In genomic region chr3:13015286-13016082, GRCh38 we compare ENCODE assay signal across 1 cellular context.
TF ChIP-seq lines count a peak whose summit lies in the region.

No MANE protein-coding gene starts in this region.

TF ChIP-seq in SK-N-SH, 30 proteins besides CTCF, POLR2A, EP300 and RAD21 (continued from another document):
- TF ChIP-seq NFIC (IDR thresholded peaks at IDR 0.05; ENCODE audit: borderline replicate concordance) (no peak), ELF1 (IDR thresholded peaks at IDR 0.05) (no peak)
